In the genomic region with DNA sequence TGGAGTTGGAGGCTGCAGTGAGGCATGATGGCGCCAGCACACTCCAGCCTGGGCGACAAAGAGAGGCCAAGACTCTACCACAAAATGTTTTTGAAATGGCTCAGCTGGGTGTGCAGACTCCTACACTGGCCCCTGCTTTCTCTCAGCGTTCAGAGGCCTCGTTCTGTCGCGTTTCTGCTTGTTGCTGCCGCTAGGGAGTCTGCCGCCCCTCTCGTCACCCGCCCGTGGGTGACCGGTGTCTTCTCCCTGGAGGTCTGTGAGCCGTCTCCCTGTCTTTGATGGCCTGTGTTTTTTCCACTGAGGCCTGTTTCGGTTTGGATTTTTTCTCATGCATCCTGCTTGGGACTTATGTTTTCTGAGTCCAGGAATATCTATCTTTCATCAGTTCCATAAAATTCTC, we compare ENCODE assay signal across 1 cellular context.
A peak's percentile ranks its signal among the peaks of the same experiment; 100 is the strongest.
TF ChIP-seq lines count a peak whose summit lies in the region.

No MANE protein-coding gene starts in this region.

TF ChIP-seq in K562, 482 proteins besides CTCF, POLR2A, EP300 and RAD21:
- TF ChIP-seq CBX1 (IDR thresholded peaks at IDR 0.05; ENCODE audit: low read depth) (no peak), CBX2 (IDR thresholded peaks at IDR 0.05; ENCODE audit: insufficient read depth, low read length, poor library complexity, severe bottlenecking) (peak; percentile 18)
